ENCODE assay signal across 21 cellular contexts in the genomic region with DNA sequence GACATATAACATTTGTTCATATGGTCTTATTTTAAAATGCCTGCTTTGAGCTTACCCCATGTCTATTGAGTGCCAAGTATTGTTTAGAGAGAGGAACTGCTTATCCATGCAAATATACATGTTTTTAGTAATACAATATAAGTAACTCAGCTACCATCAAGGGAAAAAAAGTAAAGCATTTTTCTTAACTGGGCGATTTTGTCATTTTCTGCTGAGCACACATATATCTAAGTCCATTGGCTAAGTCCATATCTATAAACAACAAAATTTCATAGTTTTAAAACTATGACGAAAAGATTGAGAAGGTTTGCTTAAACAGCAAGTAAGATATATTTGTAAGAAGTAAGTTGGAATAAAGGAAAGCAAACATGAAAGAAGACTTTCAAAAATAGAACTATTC.
DNase-seq lines count a peak whose midpoint lies in the region; ATAC-seq, FAIRE-seq and TF ChIP-seq lines count a peak whose summit lies in the region.
"Had no signal": no experiment of that assay in that cellular context is flagged by ENCODE, and none has a peak within 500 bp of the region (broad histone marks: within the 10 kb centered on the region; RNA-seq: fewer than 3 reads in every experiment).

No MANE protein-coding gene starts in this region.

- H3K56ac ChIP-seq in IMR-90 (ENCODE audit: extremely low read depth, insufficient read depth, low read length) = no peak overlapping the region

- no peak overlapping the region for H3K23ac ChIP-seq in IMR-90 (ENCODE audit: low read depth, low read length)

- no peak overlapping the region for H3K18ac ChIP-seq in IMR-90 (ENCODE audit: low read depth, low read length)

- no peak for TF ChIP-seq POLR2A in A549 (IDR thresholded peaks at IDR 0.05; ENCODE audit: low read length)
- TF ChIP-seq POLR2A in IMR-90 (IDR thresholded peaks at IDR 0.05; ENCODE audit: low read depth, low read length) = no peak

- FAIRE-seq in A549 (lab: Jason Lieb, UNC) = no peak
- FAIRE-seq: A204.1, D721Med, G401.6, GM12891, GM19239 had no signal

- H3K4me1 Mint-ChIP-seq in nephron = no peaks in the 10 kb centered on the region
- H3K4me1 Mint-ChIP-seq: B cell had no signal

- H3K79me2 ChIP-seq in PC-3 (ENCODE audit: low read length) = no peaks in the 10 kb centered on the region

- ATAC-seq in A549 (no peak), IMR-90 (ENCODE audit: low read depth) (no peak), PC-3 (no peak)
- ATAC-seq: CD8-positive, alpha-beta T cell had no signal

- H2AK9ac ChIP-seq in IMR-90 (replicated peaks; ENCODE audit: low read depth, low read length, poor library complexity) = no peak overlapping the region

- H3K4me3 ChIP-seq in A549 (no peak overlapping the region), IMR-90 (ENCODE audit: insufficient read depth, low read depth, low read length) (no peak overlapping the region), PC-3 (ENCODE audit: low read length) (no peak overlapping the region)
- H3K4me3 ChIP-seq: BLaER1 treated with 17β-estradiol and CSF1 and Interleukin-3, amounts not matched to agents 10 nM and 100 nM had no signal

- no peak overlapping the region for H2BK20ac ChIP-seq in IMR-90 (ENCODE audit: low read depth, low read length)

- H3K4ac ChIP-seq in IMR-90 (ENCODE audit: low read depth, low read length) = no peak overlapping the region

- no peak overlapping the region for H2AFZ ChIP-seq in IMR-90 (replicated peaks; ENCODE audit: low read length, poor library complexity)
- no peak overlapping the region for H2AFZ ChIP-seq in PC-3 (ENCODE audit: low read length)

- no peak overlapping the region for H2BK15ac ChIP-seq in IMR-90 (ENCODE audit: low read depth, low read length)

- intact Hi-C loops in IMR-90 (cut with micrococcal nuclease) = no loop called here
- intact Hi-C loops in PC-3 (cut with micrococcal nuclease) = loop anchor here (10.0 kb wide), 1 partner anchor 481 kb away; no protein-coding TSS in a partner anchor

- H3K27ac ChIP-seq in A549 (no peak overlapping the region), IMR-90 (ENCODE audit: insufficient read depth, low read length) (no peak overlapping the region), PC-3 (ENCODE audit: low read length) (no peak overlapping the region)
- H3K27ac ChIP-seq: BLaER1 treated with 17β-estradiol and CSF1 and Interleukin-3, amounts not matched to agents 10 nM and 100 nM; C4-2B had no signal

- no peak overlapping the region for H3K4me3 Mint-ChIP-seq in nephron
- H3K4me3 Mint-ChIP-seq: B cell; CD4-positive, alpha-beta T cell; CD8-positive, alpha-beta T cell had no signal

- H3K9me3 Mint-ChIP-seq in nephron = no peaks in the 10 kb centered on the region
- H3K9me3 Mint-ChIP-seq: CD4-positive, alpha-beta T cell had no signal

- no peaks in the 10 kb centered on the region for H3K79me1 ChIP-seq in IMR-90 (ENCODE audit: low read depth in 1 of 2, low read length in 2 of 2)

- POLR2A ChIA-PET in A549 (lab: Yijun Ruan, JAX) (no interaction called here), IMR-90 (lab: Charles Lee; ENCODE audit: unreplicated experiment) (no interaction called here), PC-3 (lab: Charles Lee; ENCODE audit: unreplicated experiment) (no interaction called here)

- no peak for TF ChIP-seq EP300 in A549 (IDR thresholded peaks at IDR 0.05)

- WGBS in A549 (ENCODE audit: missing lambda C conversion rate) = 52% methylated on average over 2 of the region's 2 CpGs
- WGBS in IMR-90 (ENCODE audit: extremely low coverage in 2 of 2, insufficient read length in 1 of 2), 2 experiments = no CpG with 5 or more reads among the region's 2 CpGs

- peak overlapping the region in 2 of 3 experiments; percentile 21 to 24 for H3K27ac Mint-ChIP-seq in nephron
- H3K27ac Mint-ChIP-seq: B cell; CD4-positive, alpha-beta T cell; CD8-positive, alpha-beta T cell had no signal

- no peaks in the 10 kb centered on the region for H3K36me3 ChIP-seq in IMR-90 (ENCODE audit: control insufficient read depth, insufficient read depth, low read length)
- H3K36me3 ChIP-seq in PC-3 (ENCODE audit: low read depth, low read length) = no peaks in the 10 kb centered on the region
- H3K36me3 ChIP-seq: BLaER1 treated with 17β-estradiol and CSF1 and Interleukin-3, amounts not matched to agents 10 nM and 100 nM had no signal

- H3K9ac ChIP-seq in IMR-90 (ENCODE audit: low read depth, low read length) (no peak overlapping the region), PC-3 (ENCODE audit: low read length) (no peak overlapping the region)
- H3K9ac ChIP-seq: BLaER1 treated with 17β-estradiol and CSF1 and Interleukin-3, amounts not matched to agents 10 nM and 100 nM had no signal

- H3K14ac ChIP-seq in IMR-90 (replicated peaks; ENCODE audit: low read depth, low read length) = no peak overlapping the region

- no peak overlapping the region for H2BK120ac ChIP-seq in IMR-90 (ENCODE audit: low read depth, low read length)

- H2AK5ac ChIP-seq in IMR-90 (ENCODE audit: low read depth, low read length) = no peak overlapping the region

- H3K4me2 ChIP-seq in A549 (no peak overlapping the region), IMR-90 (ENCODE audit: low read depth, low read length) (no peak overlapping the region), PC-3 (ENCODE audit: low read length) (no peak overlapping the region)
- H3K4me2 ChIP-seq: BLaER1 treated with 17β-estradiol and CSF1 and Interleukin-3, amounts not matched to agents 10 nM and 100 nM had no signal

- dilution Hi-C loops in IMR-90 (cut with HindIII; ENCODE audit: low sequenced_read_pairs, unreplicated experiment) = no loop called here

- no peak for TF ChIP-seq CTCF in A549 (IDR thresholded peaks at IDR 0.05)
- no peak for TF ChIP-seq CTCF in IMR-90 (conservative IDR thresholded peaks at IDR 0.05; ENCODE audit: low read depth, low read length)
- TF ChIP-seq CTCF in nephron (IDR thresholded peaks at IDR 0.05; ENCODE audit: unreplicated experiment in 3 of 3) = no peak
- TF ChIP-seq CTCF in PC-3 (conservative IDR thresholded peaks at IDR 0.05; ENCODE audit: low read depth, low read length) = no peak

- no peak overlapping the region for H2BK5ac ChIP-seq in IMR-90 (ENCODE audit: low read depth, low read length, poor library complexity, severe bottlenecking)

- H3K9me2 ChIP-seq in PC-3 (replicated peaks; ENCODE audit: low read length) = no peaks in the 10 kb centered on the region

- no peaks in the 10 kb centered on the region for H3K9me3 ChIP-seq in A549
- no peaks in the 10 kb centered on the region for H3K9me3 ChIP-seq in IMR-90 (ENCODE audit: control insufficient read depth, insufficient read depth, low read length)
- no peaks in the 10 kb centered on the region for H3K9me3 ChIP-seq in PC-3 (ENCODE audit: low read length)
- H3K9me3 ChIP-seq: BLaER1 treated with 17β-estradiol and CSF1 and Interleukin-3, amounts not matched to agents 10 nM and 100 nM; Caco-2 had no signal

- H3K4me1 ChIP-seq in A549 (no peaks in the 10 kb centered on the region), IMR-90 (ENCODE audit: control insufficient read depth, insufficient read depth, low read length) (no peaks in the 10 kb centered on the region), PC-3 (ENCODE audit: insufficient read depth, low read length) (peaks cover 5% of the 10 kb centered on the region; the same call in 1 of the 2 replicates)
- H3K4me1 ChIP-seq: BLaER1 treated with 17β-estradiol and CSF1 and Interleukin-3, amounts not matched to agents 10 nM and 100 nM; Caco-2 had no signal

- BruUV-seq in IMR-90 (replicated peaks; lab: Mats Ljungman, UMichigan) = no TSS peak
- no TSS peak for BruUV-seq in PC-3 (replicated peaks; lab: Mats Ljungman, UMichigan)

- H3K9me1 ChIP-seq in IMR-90 (ENCODE audit: insufficient read depth, low read length) = no peaks in the 10 kb centered on the region

- no peaks in the 10 kb centered on the region for H3F3A ChIP-seq in PC-3 (ENCODE audit: low read length, unreplicated experiment)

- no peaks in the 10 kb centered on the region for H3K27me3 ChIP-seq in IMR-90 (ENCODE audit: control insufficient read depth, insufficient read depth, low read length)
- H3K27me3 ChIP-seq in PC-3 (ENCODE audit: low read length) = no peaks in the 10 kb centered on the region
- H3K27me3 ChIP-seq: BLaER1 treated with 17β-estradiol and CSF1 and Interleukin-3, amounts not matched to agents 10 nM and 100 nM had no signal

- TF ChIP-seq RAD21 in A549 (conservative IDR thresholded peaks at IDR 0.05 in 1 of 2, IDR thresholded peaks at IDR 0.05 in 1 of 2) = no peak
- TF ChIP-seq RAD21 in IMR-90 (IDR thresholded peaks at IDR 0.05; ENCODE audit: low read length) = no peak

- no peaks in the 10 kb centered on the region for H4K20me1 ChIP-seq in IMR-90 (ENCODE audit: insufficient read depth, low read length)
- H4K20me1 ChIP-seq in PC-3 (ENCODE audit: low read length) = no peaks in the 10 kb centered on the region
- H4K20me1 ChIP-seq: BLaER1 treated with 17β-estradiol and CSF1 and Interleukin-3, amounts not matched to agents 10 nM and 100 nM had no signal

- DNase-seq in A549 (ENCODE audit: low read depth in 1 of 2, low spot score in 1 of 2) (no peak), IMR-90 (no peak), PC-3 (no peak), NCI-H510A (lab: John Stamatoyannopoulos, UW) (no peak)
- DNase-seq: 8988T; AML-193; Caco-2; Calu3; CD4-positive, alpha-beta T cell; CD8-positive, alpha-beta T cell; DMS79 treated with DMSO at 0.1 percent for 48 hours; GF-D8 had no signal

- no peak overlapping the region for H4K5ac ChIP-seq in IMR-90 (ENCODE audit: low read depth, low read length)

- no peak overlapping the region for H4K8ac ChIP-seq in IMR-90 (ENCODE audit: low read depth in 2 of 2, low read length in 2 of 2)

- no peaks in the 10 kb centered on the region for H3K27me3 Mint-ChIP-seq in nephron (ENCODE audit: low read depth)
- H3K27me3 Mint-ChIP-seq: B cell; CD4-positive, alpha-beta T cell had no signal

- no peak overlapping the region for H4K91ac ChIP-seq in IMR-90 (ENCODE audit: insufficient read depth, low read depth, low read length)

- in situ Hi-C loops in IMR-90 (cut with MboI; ENCODE audit: low sequenced_read_pairs) = no loop called here

- CTCF ChIA-PET in A549 (lab: Yijun Ruan, JAX) = no interaction called here
- CTCF ChIA-PET in IMR-90 (lab: Yijun Ruan, JAX) = interaction anchor here (0.7 kb wide), 1 partner anchor 503 kb away, joined by 3 read pairs; no protein-coding TSS in a partner anchor
- CTCF ChIA-PET in PC-3 (lab: Charles Lee) = no interaction called here

- H3K36me3 Mint-ChIP-seq in nephron (ENCODE audit: low read depth) = peaks cover 4% of the 10 kb centered on the region
- H3K36me3 Mint-ChIP-seq: CD8-positive, alpha-beta T cell had no signal

TF ChIP-seq in A549, 52 proteins besides CTCF, POLR2A, EP300 and RAD21:
- TF ChIP-seq MAFK (IDR thresholded peaks at IDR 0.05; ENCODE audit: partially characterized antibody) = peak; percentile 25
- TF ChIP-seq SMC3 (IDR thresholded peaks at IDR 0.05) = no peak

TF ChIP-seq in IMR-90, 13 proteins besides CTCF, POLR2A, EP300 and RAD21 (continues in another document):
- TF ChIP-seq NFE2L2 (IDR thresholded peaks at IDR 0.05; ENCODE audit: low read depth, low read length) = no peak
- peak; percentile 32 for TF ChIP-seq MAFK (IDR thresholded peaks at IDR 0.05; ENCODE audit: low read depth, low read length)
